11 cellular contexts compared by ENCODE assay signal in genomic region chr1:100589667-100590066, GRCh38. TPM values are rescaled to one million over a fixed set of nuclear protein-coding genes. Genes with fewer than 3 reads are reported as not detected.
"Had no signal": no experiment of that assay in that cellular context is flagged by ENCODE, and none has a peak within 500 bp of the region (broad histone marks: within the 10 kb centered on the region; RNA-seq: fewer than 3 reads in every experiment).

No MANE protein-coding gene starts in this region.

- H2AFZ ChIP-seq: GM23248, GM23338 had no signal

- ATAC-seq: GM23338, HCT116 had no signal

- H3K9ac ChIP-seq: GM23248 had no signal

- H3K36me3 ChIP-seq: HAP-1 had no signal

- H3K4me2 ChIP-seq: GM23338 had no signal

- FAIRE-seq: H1, H54 had no signal

- H3K4me1 ChIP-seq: HAP-1 had no signal

- H3K4me3 ChIP-seq: GM23248, GM23338, HAP-1 had no signal

- H3K9me3 ChIP-seq: HAP-1 had no signal

- DNase-seq: GM23248, GOT3, H7, H9, HCEC 1CT, HFFc6 had no signal

- H3K27ac ChIP-seq: GM23248 had no signal

RNA-seq across cellular contexts. Expression of gene GPR88, which starts 51.7 kb away (rescaled TPM):
- total RNA-seq: H1, H7, H9, HFFc6 had no signal
- polyA plus RNA-seq: GM23248, GM23338, H1 had no signal
